ENCODE assay signal across 17 cellular contexts in genomic region chr7:142750321-142750938, GRCh38. TPM values are rescaled to one million over a fixed set of nuclear protein-coding genes. Genes with fewer than 3 reads are reported as not detected.
DNase-seq lines count a peak whose midpoint lies in the region; ATAC-seq, FAIRE-seq and TF ChIP-seq lines count a peak whose summit lies in the region.
"Had no signal": no experiment of that assay in that cellular context is flagged by ENCODE, and none has a peak within 500 bp of the region (broad histone marks: within the 10 kb centered on the region; RNA-seq: fewer than 3 reads in every experiment).

No MANE protein-coding gene starts in this region.

- H3K4me3 ChIP-seq in PC-9 (no peak overlapping the region), pancreas (peak overlapping the region; percentile 39 to 72 (median 52))
- H3K4me3 ChIP-seq: BLaER1, GM12878 had no signal

- no TSS peak for BruUV-seq in PC-9 (replicated peaks; lab: Mats Ljungman, UMichigan)

- TF ChIP-seq CTCF in PC-9 (conservative IDR thresholded peaks at IDR 0.05), result no peak
- TF ChIP-seq CTCF in pancreas (IDR thresholded peaks at IDR 0.05), result no peak

- no peak for FAIRE-seq in pancreas (lab: Jason Lieb, UNC)
- FAIRE-seq: GM12878, GM18507 had no signal

- H3K9me2 ChIP-seq in PC-9 (ENCODE audit: insufficient read depth), result no peaks in the 10 kb centered on the region

- H2AFZ ChIP-seq in PC-9, result no peak overlapping the region

- H3K27me3 ChIP-seq in PC-9 (ENCODE audit: insufficient read depth, low read depth) (no peaks in the 10 kb centered on the region), pancreas (no peaks in the 10 kb centered on the region)
- H3K27me3 ChIP-seq: BLaER1 had no signal

- no peak overlapping the region for H3K27ac ChIP-seq in PC-9
- peak overlapping the region; percentile 84 to 91 (median 90) for H3K27ac ChIP-seq in pancreas
- H3K27ac ChIP-seq: BLaER1 had no signal

- no peaks in the 10 kb centered on the region for H3K36me3 ChIP-seq in PC-9 (ENCODE audit: low read depth)
- peaks cover 0 to 17% (median 0%) of the 10 kb centered on the region in 3 donors for H3K36me3 ChIP-seq in pancreas
- H3K36me3 ChIP-seq: BLaER1 had no signal

- H3K9me3 ChIP-seq in PC-9 (ENCODE audit: insufficient read depth, low read depth), result no peaks in the 10 kb centered on the region; the same call in 1 of the 2 replicates
- no peaks in the 10 kb centered on the region for H3K9me3 ChIP-seq in pancreas
- H3K9me3 ChIP-seq: BLaER1 had no signal

- POLR2A ChIA-PET in PC-9 (lab: Charles Lee; ENCODE audit: unreplicated experiment), result no interaction called here

- no peaks in the 10 kb centered on the region for H3F3A ChIP-seq in PC-9 (ENCODE audit: insufficient read depth, low read depth)

- CTCF ChIA-PET in PC-9 (lab: Charles Lee), result no interaction called here

- intact Hi-C loops in PC-9 (cut with micrococcal nuclease; ENCODE audit: unreplicated experiment), result no loop called here
- intact Hi-C loops in pancreas (cut with DNase I), result no loop called here

- DNase-seq in DMS79 (lab: John Stamatoyannopoulos, UW) (peak; percentile 12), PC-9 (no peak), islet precursor cell (peak; percentile 29), pancreas (peak in 1 of 6 donors; percentile 59), germinal center (ENCODE audit: low spot score) (no peak), NCI-H446 (lab: John Stamatoyannopoulos, UW) (no peak)
- DNase-seq: 8988T, AML-193, DMS53, IMR-90 had no signal

- H3K79me2 ChIP-seq in PC-9 (ENCODE audit: low read depth), result no peaks in the 10 kb centered on the region

- WGBS in pancreas, 2 donors, result 30 to 43% methylated on average over 9 of the region's 9 CpGs

- no peak for ATAC-seq in pancreas
- no peak for ATAC-seq in HG02981 (IDR thresholded peaks at IDR 0.05; ENCODE audit: unreplicated experiment)
- ATAC-seq: GM12878, HCT116 had no signal

- H4K20me1 ChIP-seq in PC-9 (ENCODE audit: insufficient read depth), result no peaks in the 10 kb centered on the region
- H4K20me1 ChIP-seq: BLaER1 had no signal

- H3K4me1 ChIP-seq in PC-9 (replicated peaks; ENCODE audit: insufficient read depth) (peaks cover 42% of the 10 kb centered on the region), pancreas (peaks cover 4 to 16% (median 9%) of the 10 kb centered on the region in 3 donors)
- H3K4me1 ChIP-seq: BLaER1 had no signal

- 0 out of 2 replicates have a peak overlapping the region, but pooled peaks have one; percentile 35 for H3K4me2 ChIP-seq in PC-9
- H3K4me2 ChIP-seq: BLaER1 had no signal

RNA-seq across cellular contexts. Expression of gene PRSS1, which starts 1.2 kb away (rescaled TPM):
- 0.94 TPM in 1 of 2 replicates, not detected in the other for total RNA-seq in PC-9 (2021)
- total RNA-seq in pancreas, result over 10,000 TPM; 23,499 to 66,172 (median 43,326) TPM
- polyA plus RNA-seq in pancreas, result over 10,000 TPM; 22,582 to 45,101 TPM
- total RNA-seq: G401, H4, IMR-90 had no signal
- polyA plus RNA-seq: GM12878, IMR-90 had no signal

RNA-seq across cellular contexts. Expression of gene PRSS2, which starts 20.3 kb away (rescaled TPM):
- not detected in 2 replicates for total RNA-seq in PC-9 (2021)
- over 10,000 TPM; 42,431 to 136,252 (median 67,286) TPM for total RNA-seq in pancreas
- polyA plus RNA-seq in pancreas, result over 10,000 TPM; 25,162 to 43,147 TPM
- total RNA-seq: G401, H4, IMR-90 had no signal
- polyA plus RNA-seq: IMR-90 had no signal

Comparison
In these comparisons a context has a peak if more than half of its experiments do, and no peak if none do; other contexts are left out.
1. DNase-seq: peak in DMS79 (single experiment) and islet precursor cell (single experiment); none in PC-9 (0 of 2), germinal center (single experiment) and NCI-H446 (0 of 2).
2. RNA of gene PRSS1, which starts 1.2 kb away (total RNA-seq): 23,499 to 66,172 TPM in pancreas; 0.94 TPM in PC-9; every median in the first group is over 1,000 times any median in the second.
3. RNA of gene PRSS2, which starts 20.3 kb away (total RNA-seq): 42,431 to 136,252 TPM in pancreas; not detected in PC-9; every median in the first group is over 1,000 times any median in the second.